In genomic region chr2:118089015-118089800, GRCh38 we compare ENCODE assay signal across 8 cellular contexts. TPM values are rescaled to one million over a fixed set of nuclear protein-coding genes. Genes with fewer than 3 reads are reported as not detected.
A peak's percentile ranks its signal among the peaks of the same experiment; 100 is the strongest.
DNase-seq lines count a peak whose midpoint lies in the region; ATAC-seq and TF ChIP-seq lines count a peak whose summit lies in the region.

No MANE protein-coding gene starts in this region.

- H2AFZ ChIP-seq in Karpas-422 (ENCODE audit: low read length) = no peak overlapping the region
- H2AFZ ChIP-seq in fibroblast of lung (ENCODE audit: low read length) = peak overlapping the region; percentile 28

- H3K27me3 ChIP-seq in Karpas-422 (ENCODE audit: low read length) = no peaks in the 10 kb centered on the region
- H3K27me3 ChIP-seq in fibroblast of lung (ENCODE audit: control insufficient read depth, insufficient read depth, low read length) = peaks cover 6% of the 10 kb centered on the region

- H3K36me3 Mint-ChIP-seq in nephron progenitor cell (ENCODE audit: low read depth) = peaks cover 7% of the 10 kb centered on the region

- H3K9me3 ChIP-seq in Karpas-422 (ENCODE audit: low read length) (no peaks in the 10 kb centered on the region), fibroblast of lung (ENCODE audit: control insufficient read depth, insufficient read depth, low read depth, low read length) (no peaks in the 10 kb centered on the region)

- H3K4me3 ChIP-seq in Karpas-422 (ENCODE audit: low read length) (peak overlapping the region; percentile 76), fibroblast of lung (replicated peaks in 1 of 4; ENCODE audit: control extremely low read depth in 1 of 4, insufficient read depth in 1 of 4, low read depth in 3 of 4, low read length in 4 of 4) (peak overlapping the region; percentile 73 to 88 (median 80))

- H3K9ac ChIP-seq in Karpas-422 (ENCODE audit: low read length) = peak overlapping the region; percentile 89
- peak overlapping the region; percentile 57 for H3K9ac ChIP-seq in fibroblast of lung (ENCODE audit: insufficient read depth, low read length)

- DNase-seq in GM04503 (ENCODE audit: low read depth) (peak; percentile 33), Karpas-422 (no peak), fibroblast of lung (ENCODE audit: low read depth in 2 of 2) (peak; percentile 49 to 60), nephron progenitor cell (peak; percentile 17), NK-92 (lab: John Stamatoyannopoulos, UW; ENCODE audit: unreplicated experiment) (no peak), C1 segment of cervical spinal cord (lab: John Stamatoyannopoulos, UW) (no peak)
- peak; percentile 32 to 37 for DNase-seq in activated CD4-positive, alpha-beta T cell treated with anti-CD3 and anti-CD28 coated beads, Interleukin-2, amount 50 U/mL, for 48 hours

- peaks cover 55% of the 10 kb centered on the region for H3K4me1 ChIP-seq in Karpas-422 (ENCODE audit: low read length)
- no peaks in the 10 kb centered on the region for H3K4me1 ChIP-seq in fibroblast of lung (ENCODE audit: control insufficient read depth, extremely low read depth, insufficient read depth, low read length)

- peak; percentile 27 for ATAC-seq in GM21576 (IDR thresholded peaks at IDR 0.05; ENCODE audit: unreplicated experiment)

- no peaks in the 10 kb centered on the region for H3K36me3 ChIP-seq in Karpas-422 (ENCODE audit: insufficient read depth, low read length)
- H3K36me3 ChIP-seq in fibroblast of lung (ENCODE audit: control insufficient read depth, insufficient read depth, low read length) = no peaks in the 10 kb centered on the region

- no peaks in the 10 kb centered on the region for H3K9me3 Mint-ChIP-seq in nephron progenitor cell

- no peaks in the 10 kb centered on the region for H3K27me3 Mint-ChIP-seq in nephron progenitor cell (ENCODE audit: low read depth, poor library complexity)

- H3K4me3 Mint-ChIP-seq in nephron progenitor cell = peak overlapping the region; percentile 76

- peaks cover 37% of the 10 kb centered on the region for H3K4me1 Mint-ChIP-seq in nephron progenitor cell

- TF ChIP-seq CTCF in fibroblast of lung (conservative IDR thresholded peaks at IDR 0.05 in 1 of 2, IDR thresholded peaks at IDR 0.05 in 1 of 2; ENCODE audit: low read depth in 1 of 2, low read length in 2 of 2) (peak; percentile 8 to 29), nephron progenitor cell (IDR thresholded peaks at IDR 0.05) (peak; percentile 12)

- H3K79me2 ChIP-seq in Karpas-422 (ENCODE audit: low read length) (peaks cover 45% of the 10 kb centered on the region), fibroblast of lung (ENCODE audit: control insufficient read depth, insufficient read depth, low read length) (peaks cover 25% of the 10 kb centered on the region)

- H3K27ac Mint-ChIP-seq in nephron progenitor cell = peak overlapping the region; percentile 82

- no peaks in the 10 kb centered on the region for H3K9me2 ChIP-seq in Karpas-422 (replicated peaks; ENCODE audit: insufficient read depth, low read length)

- peak overlapping the region; percentile 85; the same call in 1 of the 2 replicates for H3K27ac ChIP-seq in Karpas-422 (ENCODE audit: low read length)
- peak overlapping the region; percentile 34 for H3K27ac ChIP-seq in fibroblast of lung (ENCODE audit: insufficient read depth, low read length)

- H3K4me2 ChIP-seq in Karpas-422 (ENCODE audit: low read depth, low read length, poor library complexity, severe bottlenecking) (peak overlapping the region; percentile 97), fibroblast of lung (ENCODE audit: extremely low read depth, insufficient read depth, low read length) (peak overlapping the region; percentile 74)

- 0 out of 2 replicates have a peak, but pooled peaks cover under 1% of the 10 kb centered on the region for H4K20me1 ChIP-seq in Karpas-422 (ENCODE audit: insufficient read depth, low read depth, low read length)
- H4K20me1 ChIP-seq in fibroblast of lung (ENCODE audit: control insufficient read depth, extremely low read depth, insufficient read depth, low read length) = no peaks in the 10 kb centered on the region

RNA-seq across cellular contexts. Expression of gene INSIG2, which starts 0.9 kb away (rescaled TPM):
- 17.8 and 37.6 TPM in 2 replicates for total RNA-seq in Karpas-422 (2014; rRNA removed; shearing (Covaris generic); ENCODE audit: low replicate concordance)
- total RNA-seq in fibroblast of lung = 7.7 and 9.9 TPM in 2 replicates
- polyA plus RNA-seq in fibroblast of lung = 14.7 and 31.1 TPM in 2 replicates
- 10.0 and 17.6 TPM in 2 replicates for polyA plus RNA-seq in fibroblast of lung (2012)
- polyA minus RNA-seq in fibroblast of lung (ENCODE audit: low replicate concordance) = 2.4 and 3.7 TPM in 2 replicates

Comparison
In these comparisons a context has a peak if more than half of its experiments do, and no peak if none do; other contexts are left out.
1. DNase-seq: peak in GM04503 (single experiment), activated CD4-positive, alpha-beta T cell treated with anti-CD3 and anti-CD28 coated beads, Interleukin-2, amount 50 U/mL, for 48 hours (2 of 2), fibroblast of lung (2 of 2) and nephron progenitor cell (single experiment); none in Karpas-422 (single experiment), NK-92 (single experiment) and C1 segment of cervical spinal cord (0 of 14).